22 cellular contexts compared by ENCODE assay signal in the genomic region with DNA sequence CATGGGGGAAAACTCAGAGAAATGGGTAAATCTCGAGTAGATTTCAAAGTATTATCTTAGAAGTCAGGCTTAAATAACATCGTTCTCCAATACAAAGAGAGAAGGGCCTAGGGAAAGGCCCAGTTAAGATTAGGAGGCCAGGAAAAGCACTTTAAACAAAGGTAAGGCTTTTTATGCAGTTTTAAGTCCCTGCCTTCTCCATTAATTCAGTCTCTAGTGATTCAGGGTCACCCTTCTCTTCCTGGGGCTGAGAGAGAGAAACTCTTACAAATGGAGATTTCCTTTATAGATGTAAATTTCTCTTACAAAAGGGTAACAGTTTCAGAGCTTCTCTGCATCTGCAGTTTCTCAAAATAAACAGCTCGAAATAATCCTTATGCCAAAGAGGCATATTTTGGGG.
"Had no signal": no experiment of that assay in that cellular context is flagged by ENCODE, and none has a peak within 500 bp of the region (broad histone marks: within the 10 kb centered on the region; RNA-seq: fewer than 3 reads in every experiment).

No MANE protein-coding gene starts in this region.

- H3K9ac ChIP-seq: KMS-11 had no signal

- DNase-seq: activated CD4-positive, alpha-beta memory T cell treated with anti-CD3 and anti-CD28 coated beads, Interleukin-2, amount 10 ng/mL, durations not matched to agents 7 days and 5 days; activated CD4-positive, alpha-beta T cell treated with anti-CD3 and anti-CD28 coated beads for 1 hour; activated CD4-positive, alpha-beta T cell treated with anti-CD3 and anti-CD28 coated beads, Interleukin-2, amount 10 ng/mL, durations not matched to agents 7 days and 5 days; activated gamma-delta T cell treated with Interleukin-2 at 50 U/mL for 16 hours; activated naive CD4-positive, alpha-beta T cell treated with anti-CD3 and anti-CD28 coated beads, Interleukin-2, amount 10 ng/mL, durations not matched to agents 7 days and 5 days; activated naive CD8-positive, alpha-beta T cell treated with anti-CD3 and anti-CD28 coated beads for 36 hours; activated T-cell treated with anti-CD3 and anti-CD28 coated beads for 4 hours; activated T-cell treated with anti-CD3 and anti-CD28 coated beads, Interleukin-2, amount 50 U/mL, for 72 hours; brain microvascular endothelial cell; MG63; MV-4-11; NCI-H1092 treated with DMSO at 0.1 percent for 48 hours; NCI-H1436; NCI-H187; NCI-H2081 treated with DMSO at 0.1 percent for 48 hours; NCI-H446; NCI-H524; Peyer's patch; SHP77 had no signal

- H3K4me1 ChIP-seq: Peyer's patch had no signal

- H3K27me3 ChIP-seq: brain microvascular endothelial cell, cardiac muscle cell, MG63, Peyer's patch, SJSA1 had no signal

- H3K36me3 ChIP-seq: brain microvascular endothelial cell, cardiac muscle cell, Peyer's patch had no signal

- H3K27ac ChIP-seq: brain microvascular endothelial cell, cardiac muscle cell, KMS-11, Peyer's patch, SJSA1 had no signal

- H3K4me2 ChIP-seq: KMS-11 had no signal

- H3K4me3 ChIP-seq: cardiac muscle cell, MG63, Peyer's patch, SJSA1 had no signal
